ENCODE assay signal across 1 cellular context in the genomic region with DNA sequence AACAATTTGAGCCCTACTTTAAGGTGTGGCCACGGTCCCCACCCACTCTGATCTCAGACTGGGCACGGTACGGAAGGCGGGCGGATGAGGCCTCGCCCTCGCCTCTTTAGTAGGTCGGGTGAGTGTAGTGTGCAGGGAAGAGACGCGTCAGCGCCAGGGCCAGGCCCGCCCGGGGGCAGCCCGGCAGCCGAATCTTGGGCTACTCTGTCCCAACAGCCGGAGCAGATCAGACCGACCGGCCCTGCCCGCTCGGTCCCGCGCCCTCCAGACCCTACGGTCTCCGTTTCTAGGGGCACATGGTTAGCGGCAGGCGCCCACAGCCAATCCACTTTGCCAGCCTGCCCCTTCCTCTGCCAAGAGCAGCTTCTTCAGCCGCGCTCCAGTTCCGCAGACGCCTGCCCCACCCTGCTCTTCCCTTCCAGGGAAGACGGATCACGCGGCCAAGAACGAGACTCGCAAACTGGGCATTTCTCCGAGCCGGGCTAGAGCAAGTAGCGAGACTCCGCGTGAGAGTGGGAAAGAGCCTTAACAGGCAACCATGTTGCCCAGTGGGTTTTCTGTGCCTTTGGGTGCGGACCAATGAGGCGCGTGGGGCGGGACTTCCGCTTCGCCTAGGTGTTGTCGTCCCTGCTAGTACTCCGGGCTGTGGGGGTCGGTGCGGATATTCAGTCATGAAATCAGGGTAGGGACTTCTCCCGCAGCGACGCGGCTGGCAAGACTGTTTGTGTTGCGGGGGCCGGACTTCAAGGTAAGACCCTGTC.
TF ChIP-seq lines count a peak whose summit lies in the region.

A gene with protein sequence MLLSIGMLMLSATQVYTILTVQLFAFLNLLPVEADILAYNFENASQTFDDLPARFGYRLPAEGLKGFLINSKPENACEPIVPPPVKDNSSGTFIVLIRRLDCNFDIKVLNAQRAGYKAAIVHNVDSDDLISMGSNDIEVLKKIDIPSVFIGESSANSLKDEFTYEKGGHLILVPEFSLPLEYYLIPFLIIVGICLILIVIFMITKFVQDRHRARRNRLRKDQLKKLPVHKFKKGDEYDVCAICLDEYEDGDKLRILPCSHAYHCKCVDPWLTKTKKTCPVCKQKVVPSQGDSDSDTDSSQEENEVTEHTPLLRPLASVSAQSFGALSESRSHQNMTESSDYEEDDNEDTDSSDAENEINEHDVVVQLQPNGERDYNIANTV (plus strand): TSS at position 610 of the 761 bp plus-strand sequence. CDS start 32,812 bp downstream, outside the sequence.

TF ChIP-seq in HepG2, 621 proteins besides CTCF, POLR2A, EP300 and RAD21 (continued from another document and continues in another):
- TF ChIP-seq, protein P1, sequence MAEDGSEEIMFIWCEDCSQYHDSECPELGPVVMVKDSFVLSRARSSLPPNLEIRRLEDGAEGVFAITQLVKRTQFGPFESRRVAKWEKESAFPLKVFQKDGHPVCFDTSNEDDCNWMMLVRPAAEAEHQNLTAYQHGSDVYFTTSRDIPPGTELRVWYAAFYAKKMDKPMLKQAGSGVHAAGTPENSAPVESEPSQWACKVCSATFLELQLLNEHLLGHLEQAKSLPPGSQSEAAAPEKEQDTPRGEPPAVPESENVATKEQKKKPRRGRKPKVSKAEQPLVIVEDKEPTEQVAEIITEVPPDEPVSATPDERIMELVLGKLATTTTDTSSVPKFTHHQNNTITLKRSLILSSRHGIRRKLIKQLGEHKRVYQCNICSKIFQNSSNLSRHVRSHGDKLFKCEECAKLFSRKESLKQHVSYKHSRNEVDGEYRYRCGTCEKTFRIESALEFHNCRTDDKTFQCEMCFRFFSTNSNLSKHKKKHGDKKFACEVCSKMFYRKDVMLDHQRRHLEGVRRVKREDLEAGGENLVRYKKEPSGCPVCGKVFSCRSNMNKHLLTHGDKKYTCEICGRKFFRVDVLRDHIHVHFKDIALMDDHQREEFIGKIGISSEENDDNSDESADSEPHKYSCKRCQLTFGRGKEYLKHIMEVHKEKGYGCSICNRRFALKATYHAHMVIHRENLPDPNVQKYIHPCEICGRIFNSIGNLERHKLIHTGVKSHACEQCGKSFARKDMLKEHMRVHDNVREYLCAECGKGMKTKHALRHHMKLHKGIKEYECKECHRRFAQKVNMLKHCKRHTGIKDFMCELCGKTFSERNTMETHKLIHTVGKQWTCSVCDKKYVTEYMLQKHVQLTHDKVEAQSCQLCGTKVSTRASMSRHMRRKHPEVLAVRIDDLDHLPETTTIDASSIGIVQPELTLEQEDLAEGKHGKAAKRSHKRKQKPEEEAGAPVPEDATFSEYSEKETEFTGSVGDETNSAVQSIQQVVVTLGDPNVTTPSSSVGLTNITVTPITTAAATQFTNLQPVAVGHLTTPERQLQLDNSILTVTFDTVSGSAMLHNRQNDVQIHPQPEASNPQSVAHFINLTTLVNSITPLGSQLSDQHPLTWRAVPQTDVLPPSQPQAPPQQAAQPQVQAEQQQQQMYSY (CRISPR knock-in tag; IDR thresholded peaks at IDR 0.05) = 0 out of 2 replicates have a peak, but pooled peaks have one; percentile 60
- TF ChIP-seq SUZ12 (IDR thresholded peaks at IDR 0.05; ENCODE audit: low read depth, low read length) (no peak), ZNF720 (CRISPR knock-in tag; IDR thresholded peaks at IDR 0.05) (no peak), CEBPG (CRISPR knock-in tag; IDR thresholded peaks at IDR 0.05) (no peak), ZNF235 (CRISPR knock-in tag; IDR thresholded peaks at IDR 0.05; ENCODE audit: borderline replicate concordance) (peak; percentile 66), ZNF430 (CRISPR knock-in tag; IDR thresholded peaks at IDR 0.05) (peak; percentile 50; the same call in 1 of the 2 replicates), NKX3-1 (CRISPR knock-in tag; IDR thresholded peaks at IDR 0.05) (peak; percentile 20; the same call in 1 of the 2 replicates), POLR2AphosphoS2 (IDR thresholded peaks at IDR 0.05; ENCODE audit: low read depth, low read length) (no peak), ZFP62 (CRISPR knock-in tag; IDR thresholded peaks at IDR 0.05) (no peak), ZNF678 (CRISPR knock-in tag; IDR thresholded peaks at IDR 0.05) (0 out of 2 replicates have a peak, but pooled peaks have one; percentile 33), NCOA1 (CRISPR knock-in tag; IDR thresholded peaks at IDR 0.05) (no peak; the same call in 1 of the 2 replicates), NBN (conservative IDR thresholded peaks at IDR 0.05) (no peak), DMAP1 (CRISPR knock-in tag; IDR thresholded peaks at IDR 0.05) (peak; percentile 93), ZNF652 (CRISPR knock-in tag; IDR thresholded peaks at IDR 0.05; ENCODE audit: borderline replicate concordance, low read depth) (no peak), ZFP36L1 (CRISPR knock-in tag; IDR thresholded peaks at IDR 0.05) (peak; percentile 53; the same call in 1 of the 2 replicates), ETV5 (CRISPR knock-in tag; IDR thresholded peaks at IDR 0.05; ENCODE audit: borderline replicate concordance) (no peak), ZNF335 (CRISPR knock-in tag; IDR thresholded peaks at IDR 0.05) (no peak; the same call in 1 of the 2 replicates), HNRNPL (IDR thresholded peaks at IDR 0.05; ENCODE audit: low read depth, low read length) (peak; percentile 87; the same call in 1 of the 2 replicates), ZNF780A (CRISPR knock-in tag; IDR thresholded peaks at IDR 0.05) (no peak), RBFOX2 (IDR thresholded peaks at IDR 0.05; ENCODE audit: low read depth, low read length) (peak; percentile 88), AKAP8 (CRISPR knock-in tag; IDR thresholded peaks at IDR 0.05) (no peak)
- TF ChIP-seq, protein P2, sequence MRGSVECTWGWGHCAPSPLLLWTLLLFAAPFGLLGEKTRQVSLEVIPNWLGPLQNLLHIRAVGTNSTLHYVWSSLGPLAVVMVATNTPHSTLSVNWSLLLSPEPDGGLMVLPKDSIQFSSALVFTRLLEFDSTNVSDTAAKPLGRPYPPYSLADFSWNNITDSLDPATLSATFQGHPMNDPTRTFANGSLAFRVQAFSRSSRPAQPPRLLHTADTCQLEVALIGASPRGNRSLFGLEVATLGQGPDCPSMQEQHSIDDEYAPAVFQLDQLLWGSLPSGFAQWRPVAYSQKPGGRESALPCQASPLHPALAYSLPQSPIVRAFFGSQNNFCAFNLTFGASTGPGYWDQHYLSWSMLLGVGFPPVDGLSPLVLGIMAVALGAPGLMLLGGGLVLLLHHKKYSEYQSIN (CRISPR knock-in tag; IDR thresholded peaks at IDR 0.05; ENCODE audit: borderline replicate concordance) = no peak; the same call in 1 of the 2 replicates
- TF ChIP-seq, protein P3, sequence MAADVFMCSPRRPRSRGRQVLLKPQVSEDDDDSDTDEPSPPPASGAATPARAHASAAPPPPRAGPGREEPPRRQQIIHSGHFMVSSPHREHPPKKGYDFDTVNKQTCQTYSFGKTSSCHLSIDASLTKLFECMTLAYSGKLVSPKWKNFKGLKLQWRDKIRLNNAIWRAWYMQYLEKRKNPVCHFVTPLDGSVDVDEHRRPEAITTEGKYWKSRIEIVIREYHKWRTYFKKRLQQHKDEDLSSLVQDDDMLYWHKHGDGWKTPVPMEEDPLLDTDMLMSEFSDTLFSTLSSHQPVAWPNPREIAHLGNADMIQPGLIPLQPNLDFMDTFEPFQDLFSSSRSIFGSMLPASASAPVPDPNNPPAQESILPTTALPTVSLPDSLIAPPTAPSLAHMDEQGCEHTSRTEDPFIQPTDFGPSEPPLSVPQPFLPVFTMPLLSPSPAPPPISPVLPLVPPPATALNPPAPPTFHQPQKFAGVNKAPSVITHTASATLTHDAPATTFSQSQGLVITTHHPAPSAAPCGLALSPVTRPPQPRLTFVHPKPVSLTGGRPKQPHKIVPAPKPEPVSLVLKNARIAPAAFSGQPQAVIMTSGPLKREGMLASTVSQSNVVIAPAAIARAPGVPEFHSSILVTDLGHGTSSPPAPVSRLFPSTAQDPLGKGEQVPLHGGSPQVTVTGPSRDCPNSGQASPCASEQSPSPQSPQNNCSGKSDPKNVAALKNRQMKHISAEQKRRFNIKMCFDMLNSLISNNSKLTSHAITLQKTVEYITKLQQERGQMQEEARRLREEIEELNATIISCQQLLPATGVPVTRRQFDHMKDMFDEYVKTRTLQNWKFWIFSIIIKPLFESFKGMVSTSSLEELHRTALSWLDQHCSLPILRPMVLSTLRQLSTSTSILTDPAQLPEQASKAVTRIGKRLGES (CRISPR knock-in tag; IDR thresholded peaks at IDR 0.05; ENCODE audit: borderline replicate concordance) = no peak
- TF ChIP-seq, protein P4, sequence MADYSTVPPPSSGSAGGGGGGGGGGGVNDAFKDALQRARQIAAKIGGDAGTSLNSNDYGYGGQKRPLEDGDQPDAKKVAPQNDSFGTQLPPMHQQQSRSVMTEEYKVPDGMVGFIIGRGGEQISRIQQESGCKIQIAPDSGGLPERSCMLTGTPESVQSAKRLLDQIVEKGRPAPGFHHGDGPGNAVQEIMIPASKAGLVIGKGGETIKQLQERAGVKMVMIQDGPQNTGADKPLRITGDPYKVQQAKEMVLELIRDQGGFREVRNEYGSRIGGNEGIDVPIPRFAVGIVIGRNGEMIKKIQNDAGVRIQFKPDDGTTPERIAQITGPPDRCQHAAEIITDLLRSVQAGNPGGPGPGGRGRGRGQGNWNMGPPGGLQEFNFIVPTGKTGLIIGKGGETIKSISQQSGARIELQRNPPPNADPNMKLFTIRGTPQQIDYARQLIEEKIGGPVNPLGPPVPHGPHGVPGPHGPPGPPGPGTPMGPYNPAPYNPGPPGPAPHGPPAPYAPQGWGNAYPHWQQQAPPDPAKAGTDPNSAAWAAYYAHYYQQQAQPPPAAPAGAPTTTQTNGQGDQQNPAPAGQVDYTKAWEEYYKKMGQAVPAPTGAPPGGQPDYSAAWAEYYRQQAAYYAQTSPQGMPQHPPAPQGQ (CRISPR knock-in tag; IDR thresholded peaks at IDR 0.05; ENCODE audit: borderline replicate concordance) = no peak
- TF ChIP-seq, protein P5, sequence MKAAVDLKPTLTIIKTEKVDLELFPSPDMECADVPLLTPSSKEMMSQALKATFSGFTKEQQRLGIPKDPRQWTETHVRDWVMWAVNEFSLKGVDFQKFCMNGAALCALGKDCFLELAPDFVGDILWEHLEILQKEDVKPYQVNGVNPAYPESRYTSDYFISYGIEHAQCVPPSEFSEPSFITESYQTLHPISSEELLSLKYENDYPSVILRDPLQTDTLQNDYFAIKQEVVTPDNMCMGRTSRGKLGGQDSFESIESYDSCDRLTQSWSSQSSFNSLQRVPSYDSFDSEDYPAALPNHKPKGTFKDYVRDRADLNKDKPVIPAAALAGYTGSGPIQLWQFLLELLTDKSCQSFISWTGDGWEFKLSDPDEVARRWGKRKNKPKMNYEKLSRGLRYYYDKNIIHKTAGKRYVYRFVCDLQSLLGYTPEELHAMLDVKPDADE (CRISPR knock-in tag; IDR thresholded peaks at IDR 0.05) = 0 out of 2 replicates have a peak, but pooled peaks have one; percentile 55
- TF ChIP-seq, protein P6, sequence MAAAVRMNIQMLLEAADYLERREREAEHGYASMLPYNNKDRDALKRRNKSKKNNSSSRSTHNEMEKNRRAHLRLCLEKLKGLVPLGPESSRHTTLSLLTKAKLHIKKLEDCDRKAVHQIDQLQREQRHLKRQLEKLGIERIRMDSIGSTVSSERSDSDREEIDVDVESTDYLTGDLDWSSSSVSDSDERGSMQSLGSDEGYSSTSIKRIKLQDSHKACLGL (CRISPR knock-in tag; IDR thresholded peaks at IDR 0.05) = peak; percentile 69
- TF ChIP-seq, protein P7, sequence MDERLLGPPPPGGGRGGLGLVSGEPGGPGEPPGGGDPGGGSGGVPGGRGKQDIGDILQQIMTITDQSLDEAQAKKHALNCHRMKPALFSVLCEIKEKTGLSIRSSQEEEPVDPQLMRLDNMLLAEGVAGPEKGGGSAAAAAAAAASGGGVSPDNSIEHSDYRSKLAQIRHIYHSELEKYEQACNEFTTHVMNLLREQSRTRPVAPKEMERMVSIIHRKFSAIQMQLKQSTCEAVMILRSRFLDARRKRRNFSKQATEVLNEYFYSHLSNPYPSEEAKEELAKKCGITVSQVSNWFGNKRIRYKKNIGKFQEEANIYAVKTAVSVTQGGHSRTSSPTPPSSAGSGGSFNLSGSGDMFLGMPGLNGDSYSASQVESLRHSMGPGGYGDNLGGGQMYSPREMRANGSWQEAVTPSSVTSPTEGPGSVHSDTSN (CRISPR knock-in tag; IDR thresholded peaks at IDR 0.05) = peak; percentile 93
- TF ChIP-seq, protein P8, sequence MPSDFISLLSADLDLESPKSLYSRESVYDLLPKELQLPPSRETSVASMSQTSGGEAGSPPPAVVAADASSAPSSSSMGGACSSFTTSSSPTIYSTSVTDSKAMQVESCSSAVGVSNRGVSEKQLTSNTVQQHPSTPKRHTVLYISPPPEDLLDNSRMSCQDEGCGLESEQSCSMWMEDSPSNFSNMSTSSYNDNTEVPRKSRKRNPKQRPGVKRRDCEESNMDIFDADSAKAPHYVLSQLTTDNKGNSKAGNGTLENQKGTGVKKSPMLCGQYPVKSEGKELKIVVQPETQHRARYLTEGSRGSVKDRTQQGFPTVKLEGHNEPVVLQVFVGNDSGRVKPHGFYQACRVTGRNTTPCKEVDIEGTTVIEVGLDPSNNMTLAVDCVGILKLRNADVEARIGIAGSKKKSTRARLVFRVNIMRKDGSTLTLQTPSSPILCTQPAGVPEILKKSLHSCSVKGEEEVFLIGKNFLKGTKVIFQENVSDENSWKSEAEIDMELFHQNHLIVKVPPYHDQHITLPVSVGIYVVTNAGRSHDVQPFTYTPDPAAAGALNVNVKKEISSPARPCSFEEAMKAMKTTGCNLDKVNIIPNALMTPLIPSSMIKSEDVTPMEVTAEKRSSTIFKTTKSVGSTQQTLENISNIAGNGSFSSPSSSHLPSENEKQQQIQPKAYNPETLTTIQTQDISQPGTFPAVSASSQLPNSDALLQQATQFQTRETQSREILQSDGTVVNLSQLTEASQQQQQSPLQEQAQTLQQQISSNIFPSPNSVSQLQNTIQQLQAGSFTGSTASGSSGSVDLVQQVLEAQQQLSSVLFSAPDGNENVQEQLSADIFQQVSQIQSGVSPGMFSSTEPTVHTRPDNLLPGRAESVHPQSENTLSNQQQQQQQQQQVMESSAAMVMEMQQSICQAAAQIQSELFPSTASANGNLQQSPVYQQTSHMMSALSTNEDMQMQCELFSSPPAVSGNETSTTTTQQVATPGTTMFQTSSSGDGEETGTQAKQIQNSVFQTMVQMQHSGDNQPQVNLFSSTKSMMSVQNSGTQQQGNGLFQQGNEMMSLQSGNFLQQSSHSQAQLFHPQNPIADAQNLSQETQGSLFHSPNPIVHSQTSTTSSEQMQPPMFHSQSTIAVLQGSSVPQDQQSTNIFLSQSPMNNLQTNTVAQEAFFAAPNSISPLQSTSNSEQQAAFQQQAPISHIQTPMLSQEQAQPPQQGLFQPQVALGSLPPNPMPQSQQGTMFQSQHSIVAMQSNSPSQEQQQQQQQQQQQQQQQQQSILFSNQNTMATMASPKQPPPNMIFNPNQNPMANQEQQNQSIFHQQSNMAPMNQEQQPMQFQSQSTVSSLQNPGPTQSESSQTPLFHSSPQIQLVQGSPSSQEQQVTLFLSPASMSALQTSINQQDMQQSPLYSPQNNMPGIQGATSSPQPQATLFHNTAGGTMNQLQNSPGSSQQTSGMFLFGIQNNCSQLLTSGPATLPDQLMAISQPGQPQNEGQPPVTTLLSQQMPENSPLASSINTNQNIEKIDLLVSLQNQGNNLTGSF (CRISPR knock-in tag; IDR thresholded peaks at IDR 0.05) = peak; percentile 44; the same call in 1 of the 2 replicates
